1 cellular context compared by ENCODE assay signal in the genomic region with DNA sequence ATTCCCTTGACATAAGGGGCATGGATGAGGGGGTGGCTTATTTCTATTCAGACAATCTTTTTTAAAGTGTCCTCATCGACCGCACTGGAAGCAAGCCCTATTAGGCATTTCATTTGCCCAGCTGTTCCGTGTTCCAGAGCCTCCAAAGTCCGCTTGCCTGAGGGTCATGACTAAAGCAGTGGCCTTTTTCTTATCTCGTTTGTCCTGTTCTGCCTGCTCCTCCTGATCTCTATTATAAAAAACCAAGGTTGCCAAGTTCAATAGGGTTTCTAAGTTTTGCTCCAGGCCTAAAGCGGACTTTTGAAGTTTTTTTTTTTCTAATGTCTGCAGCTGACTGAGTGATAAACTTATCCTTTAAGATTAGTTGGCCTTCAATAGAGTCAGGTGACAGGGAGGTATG.
TF ChIP-seq lines count a peak whose summit lies in the region.
"Not testable (repeated sequence)": the region's sequence is repeated elsewhere in the genome, so short reads cannot be mapped to it uniquely, and the experiment has no call there.

No MANE protein-coding gene starts in this region.

TF ChIP-seq in K562, 482 proteins besides CTCF, POLR2A, EP300 and RAD21 (continued from another document):
- TF ChIP-seq ARID1B (IDR thresholded peaks at IDR 0.05): peak; percentile 81
- peak; percentile 54; the same call in 1 of the 2 replicates for TF ChIP-seq ZNF384 (IDR thresholded peaks at IDR 0.05; ENCODE audit: low read depth, low read length)
- TF ChIP-seq CBFA2T3 (IDR thresholded peaks at IDR 0.05): peak; percentile 85
- TF ChIP-seq POLR2AphosphoS5 (IDR thresholded peaks at IDR 0.05; ENCODE audit: control insufficient read depth, insufficient read depth, low read depth, low read length): peak; percentile 30; the same call in 1 of the 2 replicates
- peak; percentile 71; the same call in 1 of the 2 replicates for TF ChIP-seq GATA2 (CRISPR knock-in tag; IDR thresholded peaks at IDR 0.05)
- peak in 1 of 2 experiments; percentile 39; a peak in 1 of 4 replicates for TF ChIP-seq SRF (CRISPR knock-in tag; IDR thresholded peaks at IDR 0.05)
- TF ChIP-seq MTA2 (IDR thresholded peaks at IDR 0.05; ENCODE audit: low read depth): peak; percentile 62; the same call in 1 of the 2 replicates
- peak; percentile 55; the same call in 1 of the 2 replicates for TF ChIP-seq TEAD4 (IDR thresholded peaks at IDR 0.05; ENCODE audit: low read length)
- not testable (repeated sequence) for TF ChIP-seq TEAD4 (CRISPR knock-in tag; IDR thresholded peaks at IDR 0.05; ENCODE audit: borderline replicate concordance)
- TF ChIP-seq SMARCE1 (IDR thresholded peaks at IDR 0.05): peak; percentile 43; the same call in 1 of the 2 replicates
- TF ChIP-seq BCOR (IDR thresholded peaks at IDR 0.05): 0 out of 2 replicates have a peak, but pooled peaks have one; percentile 35
- TF ChIP-seq SMARCA4 (IDR thresholded peaks at IDR 0.05): peak; percentile 74
- 0 out of 2 replicates have a peak, but pooled peaks have one; percentile 21 for TF ChIP-seq CXXC5 (CRISPR knock-in tag; IDR thresholded peaks at IDR 0.05)
- 0 out of 2 replicates have a peak, but pooled peaks have one; percentile 30 for TF ChIP-seq FOSL1 (tag; conservative IDR thresholded peaks at IDR 0.05)
